Comparison of ENCODE assay signal across 2 cellular contexts in the genomic region with DNA sequence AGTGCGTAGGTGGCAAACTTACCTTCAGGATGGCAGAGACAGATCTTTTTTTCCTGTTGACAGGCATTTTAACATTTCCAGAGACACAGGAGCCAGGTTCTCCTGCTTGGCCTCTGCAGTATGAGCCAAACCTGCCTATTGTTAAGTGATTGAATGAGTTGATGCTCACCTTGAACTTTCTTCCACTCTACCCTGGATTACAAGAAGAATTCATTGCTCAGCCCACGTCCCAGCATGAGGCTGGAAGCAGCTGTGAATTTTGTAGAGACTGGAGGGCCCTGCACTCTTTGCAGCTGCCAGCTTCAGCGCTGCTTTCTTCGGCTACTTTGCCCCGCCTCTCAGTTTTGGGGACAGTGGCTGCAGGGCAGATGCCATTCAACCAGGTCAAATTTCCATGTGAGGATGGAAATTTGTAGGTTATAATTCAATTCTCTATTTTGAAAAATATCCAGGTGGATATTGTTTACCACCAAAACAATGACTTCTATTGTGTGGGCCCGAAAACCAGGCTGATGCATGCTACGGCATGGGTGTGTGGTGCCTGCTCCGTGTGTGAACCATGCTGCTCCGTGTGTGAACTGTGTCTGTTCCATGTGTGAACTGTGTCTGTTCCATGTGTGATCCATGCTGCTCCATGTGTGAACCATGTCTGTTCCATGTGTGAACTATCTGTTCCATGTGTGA.
A peak's percentile ranks its signal among the peaks of the same experiment; 100 is the strongest.
TF ChIP-seq lines count a peak whose summit lies in the region.

No MANE protein-coding gene starts in this region.

TF ChIP-seq in HepG2, 621 proteins besides CTCF, POLR2A, EP300 and RAD21 (continues in another document):
- TF ChIP-seq ZNF737 (CRISPR knock-in tag; IDR thresholded peaks at IDR 0.05; ENCODE audit: borderline replicate concordance) (0 out of 2 replicates have a peak, but pooled peaks have one; percentile 19), ZNF350 (CRISPR knock-in tag; IDR thresholded peaks at IDR 0.05; ENCODE audit: borderline replicate concordance, low read depth) (0 out of 2 replicates have a peak, but pooled peaks have one; percentile 3), ZBTB21 (CRISPR knock-in tag; IDR thresholded peaks at IDR 0.05) (peak; percentile 4; the same call in 1 of the 2 replicates), ZNF646 (CRISPR knock-in tag; IDR thresholded peaks at IDR 0.05) (peak; percentile 49; the same call in 1 of the 2 replicates), ZNF263 (CRISPR knock-in tag; IDR thresholded peaks at IDR 0.05) (no peak), ARNTL (CRISPR knock-in tag; IDR thresholded peaks at IDR 0.05) (no peak), ZNF780A (CRISPR knock-in tag; IDR thresholded peaks at IDR 0.05) (no peak), SOX13 (IDR thresholded peaks at IDR 0.05) (peak; percentile 5; the same call in 1 of the 2 replicates), SOX13 (CRISPR knock-in tag; conservative IDR thresholded peaks at IDR 0.05 in 1 of 2, IDR thresholded peaks at IDR 0.05 in 1 of 2) (peak in 1 of 2 experiments; percentile 82; a peak in 3 of 4 replicates), MED13 (CRISPR knock-in tag; IDR thresholded peaks at IDR 0.05) (no peak), NFRKB (IDR thresholded peaks at IDR 0.05) (no peak), ZNF749 (CRISPR knock-in tag; IDR thresholded peaks at IDR 0.05; ENCODE audit: borderline replicate concordance) (peak; percentile 13; the same call in 1 of the 2 replicates), ASH2L (IDR thresholded peaks at IDR 0.05; ENCODE audit: insufficient read length, low read depth, low read length) (peak; percentile 32), TEF (CRISPR knock-in tag; IDR thresholded peaks at IDR 0.05) (no peak), PITX1 (CRISPR knock-in tag; IDR thresholded peaks at IDR 0.05) (peak; percentile 6; the same call in 1 of the 2 replicates), ZNF720 (CRISPR knock-in tag; IDR thresholded peaks at IDR 0.05) (no peak), NPAS2 (CRISPR knock-in tag; IDR thresholded peaks at IDR 0.05; ENCODE audit: borderline replicate concordance) (no peak), ZNF205 (CRISPR knock-in tag; IDR thresholded peaks at IDR 0.05) (no peak)
- TF ChIP-seq, protein P1, sequence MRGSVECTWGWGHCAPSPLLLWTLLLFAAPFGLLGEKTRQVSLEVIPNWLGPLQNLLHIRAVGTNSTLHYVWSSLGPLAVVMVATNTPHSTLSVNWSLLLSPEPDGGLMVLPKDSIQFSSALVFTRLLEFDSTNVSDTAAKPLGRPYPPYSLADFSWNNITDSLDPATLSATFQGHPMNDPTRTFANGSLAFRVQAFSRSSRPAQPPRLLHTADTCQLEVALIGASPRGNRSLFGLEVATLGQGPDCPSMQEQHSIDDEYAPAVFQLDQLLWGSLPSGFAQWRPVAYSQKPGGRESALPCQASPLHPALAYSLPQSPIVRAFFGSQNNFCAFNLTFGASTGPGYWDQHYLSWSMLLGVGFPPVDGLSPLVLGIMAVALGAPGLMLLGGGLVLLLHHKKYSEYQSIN (CRISPR knock-in tag; IDR thresholded peaks at IDR 0.05; ENCODE audit: borderline replicate concordance): no peak
- TF ChIP-seq, protein P2, sequence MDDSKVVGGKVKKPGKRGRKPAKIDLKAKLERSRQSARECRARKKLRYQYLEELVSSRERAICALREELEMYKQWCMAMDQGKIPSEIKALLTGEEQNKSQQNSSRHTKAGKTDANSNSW (CRISPR knock-in tag; IDR thresholded peaks at IDR 0.05; ENCODE audit: borderline replicate concordance): no peak

TF ChIP-seq in K562, 482 proteins besides CTCF, POLR2A, EP300 and RAD21:
- TF ChIP-seq ID3 (CRISPR knock-in tag; IDR thresholded peaks at IDR 0.05) (no peak), ID3 (tag; IDR thresholded peaks at IDR 0.05) (no peak)
- TF ChIP-seq, protein P3, sequence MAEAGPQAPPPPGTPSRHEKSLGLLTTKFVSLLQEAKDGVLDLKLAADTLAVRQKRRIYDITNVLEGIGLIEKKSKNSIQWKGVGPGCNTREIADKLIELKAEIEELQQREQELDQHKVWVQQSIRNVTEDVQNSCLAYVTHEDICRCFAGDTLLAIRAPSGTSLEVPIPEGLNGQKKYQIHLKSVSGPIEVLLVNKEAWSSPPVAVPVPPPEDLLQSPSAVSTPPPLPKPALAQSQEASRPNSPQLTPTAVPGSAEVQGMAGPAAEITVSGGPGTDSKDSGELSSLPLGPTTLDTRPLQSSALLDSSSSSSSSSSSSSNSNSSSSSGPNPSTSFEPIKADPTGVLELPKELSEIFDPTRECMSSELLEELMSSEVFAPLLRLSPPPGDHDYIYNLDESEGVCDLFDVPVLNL (CRISPR knock-in tag; IDR thresholded peaks at IDR 0.05; ENCODE audit: low read depth): 0 out of 2 replicates have a peak, but pooled peaks have one; percentile 43
